ENCODE assay signal across 20 cellular contexts in genomic region chr12:65845751-65846537, GRCh38. TPM values are rescaled to one million over a fixed set of nuclear protein-coding genes. Genes with fewer than 3 reads are reported as not detected.
DNase-seq lines count a peak whose midpoint lies in the region; ATAC-seq, FAIRE-seq and TF ChIP-seq lines count a peak whose summit lies in the region.
"Had no signal": no experiment of that assay in that cellular context is flagged by ENCODE, and none has a peak within 500 bp of the region (broad histone marks: within the 10 kb centered on the region; RNA-seq: fewer than 3 reads in every experiment).

No MANE protein-coding gene starts in this region.

- no peak overlapping the region for H2AFZ ChIP-seq in HepG2 (ENCODE audit: low read length)
- no peak overlapping the region for H2AFZ ChIP-seq in GM12878 (ENCODE audit: control insufficient read depth, low read depth, low read length)

- H3K9ac ChIP-seq in HepG2 (ENCODE audit: insufficient read depth, low read depth, low read length) (no peak overlapping the region), GM12878 (ENCODE audit: control insufficient read depth, insufficient read depth, low read length) (no peak overlapping the region)
- H3K9ac ChIP-seq: BLaER1, KMS-11 had no signal

- H3K9me3 ChIP-seq in HepG2 (ENCODE audit: low read length) (no peaks in the 10 kb centered on the region), right lobe of liver (no peaks in the 10 kb centered on the region), GM12878 (replicated peaks; ENCODE audit: control insufficient read depth, insufficient read depth, low read length) (no peaks in the 10 kb centered on the region)
- H3K9me3 ChIP-seq: BLaER1 had no signal

- peak; percentile 43; the same call in 2 of the 3 replicates for ATAC-seq in HepG2
- no peak for ATAC-seq in right lobe of liver
- ATAC-seq in GM12878, result peak; percentile 50
- ATAC-seq in GM18498 (IDR thresholded peaks at IDR 0.05; ENCODE audit: unreplicated experiment), result no peak
- no peak for ATAC-seq in GM21529 (IDR thresholded peaks at IDR 0.05; ENCODE audit: unreplicated experiment)
- no peak for ATAC-seq in HG03460 (IDR thresholded peaks at IDR 0.05; ENCODE audit: unreplicated experiment)
- no peak for ATAC-seq in GM18858 (IDR thresholded peaks at IDR 0.05; ENCODE audit: unreplicated experiment)
- ATAC-seq: activated CD4-positive, CD25-positive, alpha-beta regulatory T cell treated with anti-CD3 and anti-CD28 coated beads, Interleukin-2, amount 50 U/mL, for 24 hours had no signal

- intact Hi-C loops in HepG2 (cut with micrococcal nuclease; ENCODE audit: unreplicated experiment), result no loop called here
- intact Hi-C loops in right lobe of liver (cut with DNase I), result no loop called here
- intact Hi-C loops in GM12878 (cut with micrococcal nuclease; ENCODE audit: unreplicated experiment), result no loop called here

- SMC1A ChIA-PET in GM12878 (lab: Charles Lee; ENCODE audit: uncharacterized antibody, unreplicated experiment), result interaction anchor here (0.6 to 1.3 kb wide), 3 partner anchors 30 to 916 kb away, joined by 3 read pairs; no protein-coding TSS in a partner anchor

- H3K79me2 ChIP-seq in HepG2 (ENCODE audit: insufficient read depth, low read length) (peaks cover 81% of the 10 kb centered on the region), GM12878 (ENCODE audit: control insufficient read depth, insufficient read depth, low read length) (no peaks in the 10 kb centered on the region)

- H3K4me2 ChIP-seq in HepG2 (ENCODE audit: low read depth, low read length) (no peak overlapping the region), GM12878 (ENCODE audit: control insufficient read depth, insufficient read depth) (no peak overlapping the region)
- H3K4me2 ChIP-seq: BLaER1, KMS-11 had no signal

- H3K4me1 ChIP-seq in HepG2 (ENCODE audit: insufficient read depth, low read length) (peaks cover 36% of the 10 kb centered on the region), right lobe of liver (no peaks in the 10 kb centered on the region), GM12878 (ENCODE audit: control insufficient read depth, insufficient read depth, low read length) (no peaks in the 10 kb centered on the region)
- H3K4me1 ChIP-seq: BLaER1 had no signal

- RAD21 ChIA-PET in GM12878 (lab: Charles Lee; ENCODE audit: unreplicated experiment), result no interaction called here

- no peak for TF ChIP-seq EP300 in HepG2 (IDR thresholded peaks at IDR 0.05; ENCODE audit: low read depth in 2 of 2, low read length in 2 of 2)
- no peak for TF ChIP-seq EP300 in HepG2 (CRISPR knock-in tag; IDR thresholded peaks at IDR 0.05; ENCODE audit: borderline replicate concordance)
- no peak for TF ChIP-seq EP300 in GM12878 (IDR thresholded peaks at IDR 0.05; ENCODE audit: borderline replicate concordance in 1 of 2, control insufficient read depth in 1 of 2, low read depth in 2 of 2, low read length in 2 of 2)

- BruUV-seq in HepG2 (replicated peaks; lab: Mats Ljungman, UMichigan), result no TSS peak
- BruUV-seq in GM12878 (replicated peaks; lab: Mats Ljungman, UMichigan), result no TSS peak

- TF ChIP-seq CTCF in HepG2 (CRISPR knock-in tag; IDR thresholded peaks at IDR 0.05), result 0 out of 2 replicates have a peak, but pooled peaks have one; percentile 6
- no peak for TF ChIP-seq CTCF in right lobe of liver (IDR thresholded peaks at IDR 0.05)
- TF ChIP-seq CTCF in GM12878 (IDR thresholded peaks at IDR 0.05 in 2 of 3, conservative IDR thresholded peaks at IDR 0.05 in 1 of 3; ENCODE audit: control insufficient read depth in 2 of 3, extremely low read depth in 1 of 3, insufficient read depth in 1 of 3, low read depth in 3 of 3, low read length in 3 of 3), result no peak

- H4K20me1 ChIP-seq in HepG2 (ENCODE audit: insufficient read depth, low read length) (no peaks in the 10 kb centered on the region), GM12878 (ENCODE audit: control insufficient read depth, insufficient read depth) (no peaks in the 10 kb centered on the region)
- H4K20me1 ChIP-seq: BLaER1 had no signal

- TF ChIP-seq RAD21 in HepG2 (CRISPR knock-in tag; IDR thresholded peaks at IDR 0.05) (no peak), GM12878 (IDR thresholded peaks at IDR 0.05; ENCODE audit: insufficient read depth, low read depth, low read length) (0 out of 2 replicates have a peak, but pooled peaks have one; percentile 2)

- FAIRE-seq in HepG2 (lab: Jason Lieb, UNC) (no peak), GM12878 (lab: Jason Lieb, UNC) (no peak)

- POLR2A ChIA-PET in HepG2 (lab: Yijun Ruan, JAX), result no interaction called here
- POLR2A ChIA-PET in GM12878 (lab: Charles Lee), result no interaction called here

- H3K27ac ChIP-seq in HepG2 (ENCODE audit: extremely low read length, insufficient read depth, low read length) (no peak overlapping the region), right lobe of liver (no peak overlapping the region), GM12878 (ENCODE audit: control insufficient read depth, insufficient read depth) (no peak overlapping the region)
- H3K27ac ChIP-seq: BLaER1, KMS-11 had no signal

- in situ Hi-C loops in HepG2 (cut with HindIII; ENCODE audit: extremely low pct_ligation_motif_present, low pct_unique_long_range_greater_than_20kb), result no loop called here
- in situ Hi-C loops in GM12878 (cut with MboI), result no loop called here

- TF ChIP-seq POLR2A in HepG2 (IDR thresholded peaks at IDR 0.05; ENCODE audit: insufficient read depth in 1 of 2, low read depth in 2 of 2, low read length in 2 of 2) (no peak), right lobe of liver (IDR thresholded peaks at IDR 0.05) (no peak), GM12878 (IDR thresholded peaks at IDR 0.05; ENCODE audit: low read depth, low read length) (no peak)

- WGBS in HepG2 (ENCODE audit: low lambda C conversion rate), result 94% methylated on average over 7 of the region's 7 CpGs
- WGBS in right lobe of liver (ENCODE audit: insufficient coverage, low coverage, low lambda C conversion rate, missing lambda C conversion rate), result 59% methylated on average over 6 of the region's 7 CpGs
- 23% methylated on average over 7 of the region's 7 CpGs for WGBS in GM12878 (ENCODE audit: insufficient coverage, insufficient replicate concordance, low lambda C conversion rate, missing lambda C conversion rate)

- no peak overlapping the region for H3K4me3 ChIP-seq in HepG2 (replicated peaks in 1 of 3; ENCODE audit: insufficient read depth in 1 of 3, low read depth in 2 of 3, low read length in 3 of 3)
- no peak overlapping the region for H3K4me3 ChIP-seq in right lobe of liver
- H3K4me3 ChIP-seq in GM12878, result no peak overlapping the region
- H3K4me3 ChIP-seq: BLaER1, lung had no signal

- CTCF ChIA-PET in HepG2 (lab: Yijun Ruan, JAX; ENCODE audit: low intra/inter-chr PET ratio, low total read pairs), result no interaction called here
- CTCF ChIA-PET in GM12878 (lab: Yijun Ruan, JAX), result interaction anchor here (1.1 kb wide), 1 partner anchor 244 kb away, joined by 3 read pairs; no protein-coding TSS in a partner anchor

- DNase-seq in HepG2 (ENCODE audit: low spot score) (no peak), right lobe of liver (no peak), GM12878 (ENCODE audit: low read depth, low spot score) (no peak), iris pigment epithelial cell (ENCODE audit: low read depth) (peak; percentile 31)
- DNase-seq: 8988T; erythroblast; NCI-H1092 treated with DMSO at 0.1 percent for 48 hours; NCI-H2107; NCI-H526; posterior cingulate gyrus; stimulated activated CD4-positive, alpha-beta T cell treated with anti-CD3 and anti-CD28 coated beads, Interleukin-12 subunit alpha, Interleukin-12 subunit beta, amount 100 ng/mL, for 4 hours had no signal

- H3K27me3 ChIP-seq in HepG2 (ENCODE audit: control insufficient read depth in 1 of 2, insufficient read depth in 2 of 2, low read length in 2 of 2) (no peaks in the 10 kb centered on the region), right lobe of liver (no peaks in the 10 kb centered on the region), GM12878 (replicated peaks in 1 of 2; ENCODE audit: control insufficient read depth in 2 of 2, insufficient read depth in 2 of 2, low read length in 1 of 2) (no peaks in the 10 kb centered on the region; a peak in 1 of 4 replicates)
- H3K27me3 ChIP-seq: BLaER1 had no signal

- H3K36me3 ChIP-seq in HepG2 (replicated peaks in 1 of 2; ENCODE audit: control insufficient read depth in 1 of 2, insufficient read depth in 2 of 2, low read length in 2 of 2), result peaks cover 6 to 56% of the 10 kb centered on the region in 2 experiments
- no peaks in the 10 kb centered on the region for H3K36me3 ChIP-seq in right lobe of liver
- H3K36me3 ChIP-seq in GM12878 (ENCODE audit: control insufficient read depth in 2 of 2, insufficient read depth in 2 of 2, low read length in 1 of 2), result no peaks in the 10 kb centered on the region
- H3K36me3 ChIP-seq: BLaER1 had no signal

RNA-seq across cellular contexts. Expression of gene HMGA2, which starts 21.7 kb away (rescaled TPM):
- total RNA-seq in HepG2 (2016; rRNA removed; fragmentation: Illumina TruSeq; extraction: Trizol) (72.0 and 104 TPM in 2 replicates), right lobe of liver (under 1 TPM in 1 of 6 experiments, not detected in 5; 0.04 TPM), GM12878 (2014; rRNA removed) (0.17 and 0.71 TPM in 2 replicates), GM12878 (2014; rRNA removed; fragmentation: Illumina TruSeq; extraction: Trizol) (0.36 and 0.51 TPM in 2 replicates), GM12878 (2021) (0.37 and 0.56 TPM in 2 replicates)
- total RNA-seq in HepG2 (2016; cell fraction: cytosol; rRNA removed; fragmentation: Illumina TruSeq; extraction: Trizol; ENCODE audit: low read depth), result 10.3 and 11.3 TPM in 2 replicates
- 70.8 and 101 TPM in 2 replicates for total RNA-seq in HepG2 (2016; cell fraction: insoluble cytoplasmic fraction; rRNA removed; fragmentation: Illumina TruSeq; extraction: Trizol)
- 53.4 and 58.8 TPM in 2 replicates for total RNA-seq in HepG2 (2016; cell fraction: membrane; rRNA removed; fragmentation: Illumina TruSeq; extraction: Trizol)
- total RNA-seq in HepG2 (2016; cell fraction: nucleus; rRNA removed; fragmentation: Illumina TruSeq; extraction: Trizol), result 103 and 110 TPM in 2 replicates
- polyA plus RNA-seq in HepG2 (2011; rRNA removed) (50.6 and 78.1 TPM in 2 replicates), GM12878 (2011; rRNA removed) (14.7 and 19.6 TPM in 2 replicates), GM12878 (2014; fragmentation: Illumina TruSeq; extraction: Trizol) (0.41 and 0.59 TPM in 2 replicates), GM12878 (2014; fragmentation: Nextera tagmentation; extraction: Ambion mirVana) (under 1 TPM in 1 of 2 experiments, not detected in 1; 0.11 TPM), GM12878 (2014; rRNA removed) (0.16 and 1.1 TPM in 2 replicates), GM12878 (2016; fragmentation: Nextera tagmentation; extraction: Ambion mirVana) (under 1 TPM; 0.28 to 0.53 TPM)
- polyA plus RNA-seq in HepG2 (2011; cell fraction: cytosol; rRNA removed), result 32.1 and 38.5 TPM in 2 replicates
- 54.1 and 79.2 TPM in 2 replicates for polyA plus RNA-seq in HepG2 (2011; cell fraction: nucleus; rRNA removed)
- polyA plus RNA-seq in HepG2 (2012), result 52.3 and 73.9 TPM in 2 replicates
- polyA plus RNA-seq in HepG2 (2016; cell fraction: cytosol; fragmentation: Illumina TruSeq; extraction: Trizol; ENCODE audit: low read depth), result 14.3 and 15.4 TPM in 2 replicates
- 174 and 181 TPM in 2 replicates for polyA plus RNA-seq in HepG2 (2016; cell fraction: insoluble cytoplasmic fraction; fragmentation: Illumina TruSeq; extraction: Trizol; ENCODE audit: low read depth)
- polyA plus RNA-seq in HepG2 (2016; cell fraction: membrane; fragmentation: Illumina TruSeq; extraction: Trizol; ENCODE audit: low read depth), result 53.7 and 56.6 TPM in 2 replicates
- polyA plus RNA-seq in HepG2 (2016; cell fraction: nucleus; fragmentation: Illumina TruSeq; extraction: Trizol; ENCODE audit: insufficient read depth, low read depth), result 130 and 131 TPM in 2 replicates
- polyA minus RNA-seq in HepG2 (2011; rRNA and poly(A)+ RNA removed; ENCODE audit: low replicate concordance), result 1.8 and 64.4 TPM in 2 replicates
- 59.6 and 77.1 TPM in 2 replicates for polyA minus RNA-seq in HepG2 (2011; cell fraction: cytosol; rRNA and poly(A)+ RNA removed)
- polyA minus RNA-seq in HepG2 (2011; cell fraction: nucleus; rRNA and poly(A)+ RNA removed), result 137 and 165 TPM in 2 replicates
- total RNA-seq in GM12878 (2013; cell fraction: nucleolus; rRNA removed), result 13.6 and 18.1 TPM in 2 replicates
- polyA plus RNA-seq in GM12878 (2011; ENCODE audit: low read depth), result 0.31 TPM
- polyA plus RNA-seq in GM12878 (2011; cell fraction: cytosol; rRNA removed), result 4.4 and 5.8 TPM in 2 replicates
- 10.1 TPM in 2 replicates for polyA plus RNA-seq in GM12878 (2011; cell fraction: nucleus; rRNA removed)
- polyA plus RNA-seq in GM12878 (2012), result 0.74 and 0.81 TPM in 2 replicates
- polyA minus RNA-seq in GM12878 (2011; rRNA and poly(A)+ RNA removed), result 10.3 and 10.5 TPM in 2 replicates
- 2.8 and 3.5 TPM in 2 replicates for polyA minus RNA-seq in GM12878 (2011; cell fraction: cytosol; rRNA and poly(A)+ RNA removed)
- polyA minus RNA-seq in GM12878 (2011; cell fraction: nucleus; rRNA and poly(A)+ RNA removed), result 18.4 and 37.3 TPM in 2 replicates
- total RNA-seq: activated CD8-positive, alpha-beta memory T cell treated with anti-CD3 and anti-CD28 coated beads for 36 hours had no signal

Comparison
In these comparisons a context has a peak if more than half of its experiments do, and no peak if none do; other contexts are left out.
1. ATAC-seq: peak in HepG2 (single experiment) and GM12878 (single experiment); none in right lobe of liver (0 of 4), GM18498 (single experiment), GM21529 (single experiment), HG03460 (single experiment) and GM18858 (single experiment).
2. Of the 75 proteins assayed by ChIP-seq in both HepG2 and GM12878: peak only in HepG2: CTCF and ZBTB33; only in GM12878: RAD21; in both: none; in neither: 72.